ENCODE assay signal across 3 cellular contexts in the genomic region with DNA sequence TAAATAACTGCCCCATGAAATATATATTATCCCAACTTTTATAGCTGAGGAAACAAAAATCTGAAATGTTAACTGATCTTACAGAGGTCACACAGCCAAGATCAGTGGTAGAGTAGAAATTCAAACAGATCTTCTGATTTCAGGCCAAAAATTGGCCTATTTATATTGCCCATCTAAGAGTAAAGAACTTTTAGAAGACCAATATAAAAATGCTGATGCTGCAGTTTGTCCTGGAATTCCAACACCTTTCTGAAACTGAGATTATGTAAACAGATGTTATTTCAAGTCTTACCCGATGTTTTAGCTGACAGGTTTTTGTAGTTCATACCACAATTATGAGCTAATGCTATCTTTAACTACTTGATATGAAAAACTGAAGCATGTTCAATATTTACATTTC.
A peak's percentile ranks its signal among the peaks of the same experiment; 100 is the strongest.
TF ChIP-seq lines count a peak whose summit lies in the region.

No MANE protein-coding gene starts in this region.

TF ChIP-seq in A549, 52 proteins besides CTCF, POLR2A, EP300 and RAD21:
- TF ChIP-seq MAFK (IDR thresholded peaks at IDR 0.05; ENCODE audit: partially characterized antibody) (peak; percentile 90), HEYL (CRISPR knock-in tag; IDR thresholded peaks at IDR 0.05) (no peak), FOSB (CRISPR knock-in tag; IDR thresholded peaks at IDR 0.05) (no peak), KDM5A (IDR thresholded peaks at IDR 0.05) (no peak)

TF ChIP-seq in IMR-90, 13 proteins besides CTCF, POLR2A, EP300 and RAD21:
- TF ChIP-seq MXI1 (IDR thresholded peaks at IDR 0.05; ENCODE audit: borderline replicate concordance, low read depth, low read length) (no peak), FOS (IDR thresholded peaks at IDR 0.05; ENCODE audit: low read depth, low read length) (no peak), ELK1 (IDR thresholded peaks at IDR 0.05; ENCODE audit: borderline replicate concordance, low read depth, low read length) (no peak), MAFK (IDR thresholded peaks at IDR 0.05; ENCODE audit: low read depth, low read length) (peak; percentile 97)

TF ChIP-seq in H1, 55 proteins besides CTCF, POLR2A, EP300 and RAD21:
- TF ChIP-seq MAFK (IDR thresholded peaks at IDR 0.05; ENCODE audit: low read depth, low read length) (peak; percentile 69), PHF8 (conservative IDR thresholded peaks at IDR 0.05; ENCODE audit: low read depth, low read length) (no peak)
